ENCODE assay signal across 27 cellular contexts in genomic region chr21:31985398-31985797, GRCh38.
"Had no signal": no experiment of that assay in that cellular context is flagged by ENCODE, and none has a peak within 500 bp of the region (broad histone marks: within the 10 kb centered on the region; RNA-seq: fewer than 3 reads in every experiment).

No MANE protein-coding gene starts in this region.

- H3K27me3 Mint-ChIP-seq: brain had no signal

- H3K27me3 ChIP-seq: Peyer's patch had no signal

- H3K27ac ChIP-seq: Peyer's patch had no signal

- H3K4me1 ChIP-seq: Peyer's patch had no signal

- H3K36me3 ChIP-seq: Peyer's patch had no signal

- H3K36me3 Mint-ChIP-seq: activated naive CD8-positive, alpha-beta T cell; T-cell had no signal

- H3K27ac Mint-ChIP-seq: activated CD4-positive, alpha-beta memory T cell treated with anti-CD3 and anti-CD28 coated beads for 36 hours; activated CD4-positive, alpha-beta T cell treated with anti-CD3 and anti-CD28 coated beads, Interleukin-2, amount 10 ng/mL, durations not matched to agents 7 days and 5 days; activated naive CD8-positive, alpha-beta T cell; T-cell had no signal

- H3K9me3 ChIP-seq: Peyer's patch had no signal

- H3K4me3 Mint-ChIP-seq: activated CD4-positive, alpha-beta memory T cell treated with anti-CD3 and anti-CD28 coated beads for 36 hours; activated CD4-positive, alpha-beta T cell treated with anti-CD3 and anti-CD28 coated beads, Interleukin-2, amount 10 ng/mL, durations not matched to agents 7 days and 5 days; activated naive CD8-positive, alpha-beta T cell; activated T-cell treated with anti-CD3 and anti-CD28 coated beads, Interleukin-2, amount 50 U/mL, for 4 hours; brain; central memory CD8-positive, alpha-beta T cell; T-cell had no signal

- H3K9me3 Mint-ChIP-seq: activated CD4-positive, alpha-beta T cell treated with anti-CD3 and anti-CD28 coated beads, Interleukin-2, amount 10 ng/mL, durations not matched to agents 7 days and 5 days had no signal

- H3K4me3 ChIP-seq: Peyer's patch had no signal

- ATAC-seq: T-cell had no signal

- FAIRE-seq: astrocyte, TTC549 had no signal

- H3K4me1 Mint-ChIP-seq: activated CD4-positive, alpha-beta T cell treated with anti-CD3 and anti-CD28 coated beads, Interleukin-2, amount 10 ng/mL, durations not matched to agents 7 days and 5 days; central memory CD8-positive, alpha-beta T cell; T-cell had no signal

- DNase-seq: activated CD4-positive, alpha-beta memory T cell treated with anti-CD3 and anti-CD28 coated beads for 36 hours; activated CD4-positive, alpha-beta T cell treated with anti-CD3 and anti-CD28 coated beads, Interleukin-2, amount 10 ng/mL, durations not matched to agents 7 days and 5 days; activated CD4-positive, CD25-positive, alpha-beta regulatory T cell; activated CD8-positive, alpha-beta memory T cell treated with anti-CD3 and anti-CD28 coated beads for 24 hours; activated effector memory CD4-positive, alpha-beta T cell treated with anti-CD3 and anti-CD28 coated beads, Interleukin-2, amount 50 U/mL, for 16 hours; activated naive CD4-positive, alpha-beta T cell treated with Interleukin-2 at 50 U/mL for 16 hours; activated T-cell treated with anti-CD3 and anti-CD28 coated beads, Interleukin-2, amount 50 U/mL, for 4 hours; amygdala; MM.1S; NCI-H1105 treated with DMSO at 0.1 percent for 48 hours; NCI-H1436 treated with DMSO at 0.1 percent for 48 hours; NCI-H187; NCI-H2081; NCI-H510A treated with DMSO at 0.1 percent for 48 hours; NCI-H69; NK-92 treated with Interleukin-12 subunit alpha and Interleukin-12 subunit beta, amount 100 ng/mL, for 24 hours; OCI-M1; Peyer's patch; SHP77 treated with DMSO at 0.1 percent for 48 hours; T-cell; T-helper 2 cell; T1000 had no signal
